Comparison of ENCODE assay signal across 8 cellular contexts in the genomic region with DNA sequence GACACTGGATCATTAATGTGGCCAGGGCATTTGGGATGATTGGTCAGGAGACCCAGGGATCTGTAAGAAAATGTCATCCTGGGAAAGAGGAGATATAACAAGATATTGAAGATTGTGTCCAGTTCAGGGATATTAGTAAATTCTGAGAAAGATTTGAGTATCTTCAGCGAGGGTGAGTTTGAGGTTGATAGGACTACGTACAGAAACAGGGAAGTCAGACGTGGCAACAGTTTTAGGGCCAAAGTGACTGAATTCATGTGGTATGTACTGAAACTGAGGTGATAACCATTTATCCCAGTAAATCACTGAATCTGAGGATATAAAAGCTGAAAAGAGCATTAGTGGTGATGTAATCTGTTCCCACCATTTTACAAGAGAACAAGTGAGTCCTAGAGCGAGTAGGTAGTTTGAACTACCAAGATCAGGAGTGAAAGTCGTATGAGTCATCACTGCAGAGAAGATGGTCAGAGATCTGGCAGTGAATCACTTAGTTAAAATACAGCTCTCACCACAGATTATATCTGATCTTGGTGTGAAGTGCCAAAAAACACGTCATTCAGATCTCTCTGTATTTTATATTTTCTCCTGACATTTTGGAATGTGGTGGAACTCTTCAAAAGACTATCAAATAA.
A peak's percentile ranks its signal among the peaks of the same experiment; 100 is the strongest.
DNase-seq lines count a peak whose midpoint lies in the region; ATAC-seq, FAIRE-seq and TF ChIP-seq lines count a peak whose summit lies in the region.

No MANE protein-coding gene starts in this region.

- H3K79me2 ChIP-seq in KMS-11 (ENCODE audit: insufficient read depth, low read depth): peaks cover 54% of the 10 kb centered on the region

- 59 to 75% (median 59%) methylated on average over 6 of the region's 6 CpGs for WGBS in psoas muscle, 3 donors

- H3K36me3 ChIP-seq in KMS-11 (ENCODE audit: insufficient read depth) (0 out of 2 replicates have a peak, but pooled peaks cover 4% of the 10 kb centered on the region), bronchial epithelial cell (ENCODE audit: control insufficient read depth, insufficient read depth, low read length) (no peaks in the 10 kb centered on the region), psoas muscle (ENCODE audit: insufficient read depth in 1 of 2, low read depth in 1 of 2) (no peaks in the 10 kb centered on the region)

- H3K9me3 ChIP-seq in psoas muscle: peaks cover 3% of the 10 kb centered on the region

- H3K36me3 Mint-ChIP-seq in naive thymus-derived CD8-positive, alpha-beta T cell: no peaks in the 10 kb centered on the region

- peaks cover 0 to 11% (median 6%) of the 10 kb centered on the region in 9 donors for H3K9me3 Mint-ChIP-seq in naive thymus-derived CD8-positive, alpha-beta T cell

- FAIRE-seq in bronchial epithelial cell (lab: Jason Lieb, UNC): no peak

- peak overlapping the region; percentile 42; the same call in 1 of the 2 replicates for H3K4me2 ChIP-seq in KMS-11

- H3K4me1 ChIP-seq in KMS-11 (ENCODE audit: low read depth, poor library complexity, severe bottlenecking) (peaks cover 44% of the 10 kb centered on the region), psoas muscle (no peaks in the 10 kb centered on the region)

- no peak for TF ChIP-seq CTCF in KMS-11 (conservative IDR thresholded peaks at IDR 0.05; ENCODE audit: low read depth, low read length)
- TF ChIP-seq CTCF in bronchial epithelial cell (IDR thresholded peaks at IDR 0.05; ENCODE audit: insufficient read depth, low read length, severe bottlenecking): no peak
- no peak for TF ChIP-seq CTCF in psoas muscle (IDR thresholded peaks at IDR 0.05)

- intact Hi-C loops in psoas muscle (cut with DNase I): no loop called here

- H3K27me3 ChIP-seq in KMS-11 (ENCODE audit: insufficient read depth, low read depth): no peaks in the 10 kb centered on the region
- H3K27me3 ChIP-seq in bronchial epithelial cell (ENCODE audit: control insufficient read depth, insufficient read depth, low read length): no peaks in the 10 kb centered on the region
- H3K27me3 ChIP-seq in psoas muscle (ENCODE audit: insufficient read depth in 3 of 3, low read length in 2 of 3): no peaks in the 10 kb centered on the region

- POLR2A ChIA-PET in naive thymus-derived CD8-positive, alpha-beta T cell (lab: Charles Lee): no interaction called here

- H3K4me3 ChIP-seq in KMS-11 (IDR thresholded peaks at IDR 0.05; ENCODE audit: insufficient read depth, low read depth, low read length) (no peak overlapping the region), bronchial epithelial cell (ENCODE audit: low read depth, low read length) (no peak overlapping the region), psoas muscle (no peak overlapping the region)

- no peaks in the 10 kb centered on the region for H3K4me1 Mint-ChIP-seq in naive thymus-derived CD8-positive, alpha-beta T cell

- no peaks in the 10 kb centered on the region for H3K27me3 Mint-ChIP-seq in naive thymus-derived CD8-positive, alpha-beta T cell

- peak; percentile 96 for DNase-seq in H4 (ENCODE audit: low spot score)
- DNase-seq in bronchial epithelial cell (ENCODE audit: low read depth): peak; percentile 85
- DNase-seq in psoas muscle: no peak
- DNase-seq in activated naive CD4-positive, alpha-beta T cell treated with Interleukin-2 at 50 U/mL for 16 hours: no peak
- DNase-seq in naive thymus-derived CD8-positive, alpha-beta T cell: no peak
- no peak for DNase-seq in activated CD4-positive, alpha-beta T cell treated with anti-CD3 and anti-CD28 coated beads, Interleukin-2, amount 50 U/mL, for 1 hour

- H4K20me1 ChIP-seq in KMS-11 (ENCODE audit: insufficient read depth): peaks cover 3% of the 10 kb centered on the region; the same call in 1 of the 2 replicates

- H3K4me3 Mint-ChIP-seq in naive thymus-derived CD8-positive, alpha-beta T cell: no peak overlapping the region

- ATAC-seq in GM18502 (IDR thresholded peaks at IDR 0.05; ENCODE audit: poor library complexity, unreplicated experiment) (peak; percentile 99), psoas muscle (peak; percentile 84 to 89 (median 88))
- ATAC-seq in naive thymus-derived CD8-positive, alpha-beta T cell: no peak

- H3K27ac ChIP-seq in KMS-11 (peak overlapping the region; percentile 10; the same call in 1 of the 2 replicates), psoas muscle (no peak overlapping the region)

- H3K9ac ChIP-seq in KMS-11: no peak overlapping the region

- no peak overlapping the region for H2AFZ ChIP-seq in KMS-11 (ENCODE audit: low read depth)

- no peak overlapping the region for H3K27ac Mint-ChIP-seq in naive thymus-derived CD8-positive, alpha-beta T cell

Comparison
In these comparisons a context has a peak if more than half of its experiments do, and no peak if none do; other contexts are left out.
1. ATAC-seq: peak in GM18502 (single experiment) and psoas muscle (4 of 4); none in naive thymus-derived CD8-positive, alpha-beta T cell (0 of 2).
2. DNase-seq: peak in H4 (single experiment) and bronchial epithelial cell (single experiment); none in psoas muscle (0 of 2), activated naive CD4-positive, alpha-beta T cell treated with Interleukin-2 at 50 U/mL for 16 hours (single experiment), naive thymus-derived CD8-positive, alpha-beta T cell (0 of 10) and activated CD4-positive, alpha-beta T cell treated with anti-CD3 and anti-CD28 coated beads, Interleukin-2, amount 50 U/mL, for 1 hour (single experiment).